1 cellular context compared by ENCODE assay signal in genomic region chr14:30692669-30693068, GRCh38.
TF ChIP-seq lines count a peak whose summit lies in the region.

No MANE protein-coding gene starts in this region.

TF ChIP-seq in GM23338, 12 proteins besides CTCF, POLR2A, EP300 and RAD21:
- TF ChIP-seq ZNF462 (CRISPR knock-in tag; IDR thresholded peaks at IDR 0.05) (no peak), ZNF331 (CRISPR knock-in tag; IDR thresholded peaks at IDR 0.05; ENCODE audit: low read depth) (no peak), ETS1 (IDR thresholded peaks at IDR 0.05) (no peak), EZH2 (IDR thresholded peaks at IDR 0.05; ENCODE audit: low read depth, unreplicated experiment) (no peak), POLR2AphosphoS5 (IDR thresholded peaks at IDR 0.05; ENCODE audit: low read depth) (no peak), ZNF114 (CRISPR knock-in tag; IDR thresholded peaks at IDR 0.05) (no peak), NANOG (IDR thresholded peaks at IDR 0.05; ENCODE audit: borderline replicate concordance) (no peak), JUNB (IDR thresholded peaks at IDR 0.05; ENCODE audit: unreplicated experiment) (no peak), EZH2phosphoT487 (IDR thresholded peaks at IDR 0.05; ENCODE audit: unreplicated experiment) (no peak), REST (IDR thresholded peaks at IDR 0.05; ENCODE audit: unreplicated experiment) (no peak), STAT1 (IDR thresholded peaks at IDR 0.05; ENCODE audit: unreplicated experiment) (no peak), CREB1 (CRISPR knock-in tag; IDR thresholded peaks at IDR 0.05; ENCODE audit: low read depth) (no peak)
TF ChIP-seq in GM23338: peak in this region for 0.
